In the genomic region with DNA sequence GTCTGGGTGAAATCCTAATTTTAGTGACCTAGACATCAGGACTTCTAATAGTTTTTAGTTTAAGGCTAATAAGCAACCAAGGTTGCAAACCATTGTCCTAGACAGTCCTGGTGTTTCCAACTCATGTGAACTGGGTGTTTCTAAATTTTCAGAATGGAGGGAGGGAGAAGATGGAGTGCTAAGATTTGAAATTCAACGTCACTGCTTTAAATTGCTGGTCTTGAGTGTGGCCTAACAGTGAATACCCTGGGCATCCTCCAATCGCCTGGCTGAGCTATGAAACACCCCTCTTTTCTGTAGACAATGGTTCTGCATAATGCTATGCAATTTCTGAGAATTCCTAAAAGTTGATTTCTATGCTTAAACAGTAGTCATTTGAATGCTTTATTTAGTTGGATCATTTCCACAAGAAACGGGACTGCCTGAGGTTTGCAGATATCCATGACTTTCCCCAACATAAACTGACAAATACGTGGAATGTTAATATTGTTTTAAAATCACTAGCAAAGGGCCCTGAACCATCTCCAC, we compare ENCODE assay signal across 8 cellular contexts. TPM values are rescaled to one million over a fixed set of nuclear protein-coding genes. Genes with fewer than 3 reads are reported as not detected.
DNase-seq lines count a peak whose midpoint lies in the region; ATAC-seq, FAIRE-seq and TF ChIP-seq lines count a peak whose summit lies in the region.

No MANE protein-coding gene starts in this region.

- H2AFZ ChIP-seq in GM23248 (peak overlapping the region; percentile 68), K562 (ENCODE audit: low read depth, low read length) (peak overlapping the region; percentile 73)

- peak overlapping the region; percentile 92 for H3K27ac ChIP-seq in GM23248
- H3K27ac ChIP-seq in K562 (ENCODE audit: extremely low read depth, low read depth, low read length), result peak overlapping the region; percentile 81
- peak overlapping the region; percentile 97 to 99 (median 99) for H3K27ac ChIP-seq in spleen

- peaks cover 7 to 18% (median 13%) of the 10 kb centered on the region in 3 donors for H3K27me3 Mint-ChIP-seq in immature natural killer cell (ENCODE audit: low read depth in 3 of 3)

- peak; percentile 76 for ATAC-seq in K562

- H3K4me1 Mint-ChIP-seq in immature natural killer cell, result peaks cover 54 to 63% of the 10 kb centered on the region in 2 donors

- POLR2A ChIA-PET in K562 (lab: Yijun Ruan, JAX), result interaction anchor here (0.7 to 1.6 kb wide), 6 partner anchors 9 to 59 kb away, joined by 3 to 9 read pairs (median 3); partner anchors contain the start of gene FAM200B

- in situ Hi-C loops in GM23248 (cut with MboI), result no loop called here
- in situ Hi-C loops in K562 (cut with MboI), result loop anchor here (25.0 kb wide), 1 partner anchor 642 kb away; the partner anchor contains the start of gene CPEB2

- TSS peak; percentile 52 for BruUV-seq in K562 (replicated peaks; lab: Mats Ljungman, UMichigan)

- H3K27me3 ChIP-seq in GM23248 (replicated peaks; ENCODE audit: insufficient read depth), result no peaks in the 10 kb centered on the region
- H3K27me3 ChIP-seq in K562 (ENCODE audit: control insufficient read depth in 2 of 2, insufficient read depth in 2 of 2, low read length in 2 of 2), result no peaks in the 10 kb centered on the region
- no peaks in the 10 kb centered on the region for H3K27me3 ChIP-seq in spleen (replicated peaks in 1 of 7)

- TF ChIP-seq CTCF in K562 (IDR thresholded peaks at IDR 0.05 in 2 of 3, conservative IDR thresholded peaks at IDR 0.05 in 1 of 3; ENCODE audit: insufficient read depth in 2 of 3, low read depth in 1 of 3, low read length in 3 of 3) (no peak), spleen (IDR thresholded peaks at IDR 0.05 in 8 of 11, conservative IDR thresholded peaks at IDR 0.05 in 3 of 11) (no peak)

- intact Hi-C loops in K562 (cut with micrococcal nuclease), result loop anchor here (1.0 to 10.0 kb wide), 6 partner anchors 27 to 649 kb away; partner anchors contain the start of genes CPEB2, FAM200B and TAPT1
- intact Hi-C loops in spleen (cut with DNase I; ENCODE audit: low total_unique reads), result loop anchor here (10.0 kb wide), 2 partner anchors 419 to 649 kb away; partner anchors contain the start of gene CPEB2

- H3K36me3 ChIP-seq in ES-I3 (ENCODE audit: insufficient read depth, low read length), result no peaks in the 10 kb centered on the region
- no peaks in the 10 kb centered on the region for H3K36me3 ChIP-seq in GM23248 (ENCODE audit: low read depth)
- H3K36me3 ChIP-seq in K562 (ENCODE audit: control insufficient read depth, insufficient read depth, low read length), result peaks cover 7% of the 10 kb centered on the region; the same call in 1 of the 3 replicates
- no peaks in the 10 kb centered on the region for H3K36me3 ChIP-seq in spleen

- peaks cover 42% of the 10 kb centered on the region for H3F3A ChIP-seq in GM23248 (ENCODE audit: insufficient read depth)

- peak; percentile 77 for DNase-seq in GM23248
- peak; percentile 18 for DNase-seq in NCI-H2227 treated with DMSO at 0.1 percent for 48 hours (lab: John Stamatoyannopoulos, UW)
- DNase-seq in K562 (ENCODE audit: extremely low read depth in 1 of 4, low spot score in 3 of 4), result peak; percentile 22 to 80 (median 47)
- peak in 1 of 3 donors; percentile 19 for DNase-seq in immature natural killer cell
- no peak for DNase-seq in spleen
- DNase-seq in islet precursor cell, result no peak
- DNase-seq in HuH-7 (ENCODE audit: low spot score), result no peak

- H3K4me2 ChIP-seq in GM23248 (ENCODE audit: unreplicated experiment), result peak overlapping the region; percentile 100
- H3K4me2 ChIP-seq in K562 (ENCODE audit: insufficient read depth, low read length), result peak overlapping the region; percentile 82

- H4K20me1 ChIP-seq in GM23248 (ENCODE audit: insufficient read depth) (peaks cover 11% of the 10 kb centered on the region; the same call in 1 of the 2 replicates), K562 (replicated peaks; ENCODE audit: control insufficient read depth, insufficient read depth, low read length) (no peaks in the 10 kb centered on the region)

- H3K4me3 ChIP-seq in GM23248 (peak overlapping the region; percentile 81), K562 (peak overlapping the region; percentile 84), spleen (peak overlapping the region; percentile 61 to 92 (median 77))

- no peaks in the 10 kb centered on the region for H3K36me3 Mint-ChIP-seq in immature natural killer cell

- peak; percentile 88 for FAIRE-seq in K562 (lab: Jason Lieb, UNC)

- H3K9me2 ChIP-seq in GM23248 (ENCODE audit: insufficient read depth), result no peaks in the 10 kb centered on the region

- TF ChIP-seq RAD21 in K562 (CRISPR knock-in tag; conservative IDR thresholded peaks at IDR 0.05 in 1 of 2, IDR thresholded peaks at IDR 0.05 in 1 of 2), result no peak

- H3K4me1 ChIP-seq in ES-I3 (ENCODE audit: insufficient read depth, low read length), result peaks cover 18% of the 10 kb centered on the region
- peaks cover 38% of the 10 kb centered on the region for H3K4me1 ChIP-seq in GM23248 (ENCODE audit: insufficient read depth)
- peaks cover 15 to 21% of the 10 kb centered on the region in 2 experiments for H3K4me1 ChIP-seq in K562 (replicated peaks in 1 of 2; ENCODE audit: control insufficient read depth in 2 of 2, insufficient read depth in 2 of 2, low read length in 2 of 2)
- H3K4me1 ChIP-seq in spleen, result peaks cover 38 to 87% (median 62%) of the 10 kb centered on the region in 6 donors

- H3K9me3 Mint-ChIP-seq in immature natural killer cell, result no peaks in the 10 kb centered on the region

- peak overlapping the region; percentile 94 to 98 (median 96) for H3K27ac Mint-ChIP-seq in immature natural killer cell

- H3K9me1 ChIP-seq in K562 (ENCODE audit: control insufficient read depth, insufficient read depth, low read length), result no peaks in the 10 kb centered on the region

- 0 out of 2 replicates have a peak, but pooled peaks have one; percentile 19 for TF ChIP-seq EP300 in K562 (IDR thresholded peaks at IDR 0.05; ENCODE audit: low read length)

- 1% methylated on average over 4 of the region's 4 CpGs for WGBS in GM23248 (ENCODE audit: low coverage in 1 of 2, low lambda C conversion rate in 2 of 2, missing lambda C conversion rate in 2 of 2), 2 experiments
- 3% methylated on average over 4 of the region's 4 CpGs for WGBS in K562 (ENCODE audit: insufficient coverage, low coverage, missing lambda C conversion rate)
- 3 to 6% (median 4%) methylated on average over 4 of the region's 4 CpGs for WGBS in spleen, 5 donors

- H3K79me2 ChIP-seq in GM23248 (ENCODE audit: insufficient read depth), result peaks cover 58% of the 10 kb centered on the region
- peaks cover 59% of the 10 kb centered on the region for H3K79me2 ChIP-seq in K562 (ENCODE audit: control insufficient read depth, insufficient read depth, low read length)

- peak overlapping the region; percentile 59 for H3K9ac ChIP-seq in ES-I3 (ENCODE audit: low read depth, low read length)
- H3K9ac ChIP-seq in GM23248, result peak overlapping the region; percentile 89
- peak overlapping the region; percentile 82 to 95; a peak in 2 of 4 replicates for H3K9ac ChIP-seq in K562 (ENCODE audit: insufficient read depth in 1 of 2, low read depth in 2 of 2, low read length in 2 of 2)

- H3K9me3 ChIP-seq in ES-I3 (ENCODE audit: control insufficient read depth, insufficient read depth, low read length) (no peaks in the 10 kb centered on the region), GM23248 (ENCODE audit: low read depth) (no peaks in the 10 kb centered on the region), K562 (replicated peaks; ENCODE audit: control insufficient read depth, insufficient read depth, low read depth, low read length) (0 out of 2 replicates have a peak, but pooled peaks cover 3% of the 10 kb centered on the region), spleen (no peaks in the 10 kb centered on the region)

- peak overlapping the region; percentile 91 to 99 (median 97) for H3K4me3 Mint-ChIP-seq in immature natural killer cell

- TF ChIP-seq POLR2A in K562 (conservative IDR thresholded peaks at IDR 0.05) (peak; percentile 52; the same call in 1 of the 2 replicates), spleen (IDR thresholded peaks at IDR 0.05) (no peak)

- CTCF ChIA-PET in K562 (lab: Yijun Ruan, JAX; ENCODE audit: low intra/inter-chr PET ratio), result no interaction called here

RNA-seq across cellular contexts. Expression of gene FBXL5, which starts 1.2 kb away (rescaled TPM):
- total RNA-seq in GM23248 (2014; rRNA removed; shearing (Covaris generic)), result 68.4 and 82.7 TPM in 2 replicates
- polyA plus RNA-seq in GM23248 (2016; fragmentation: Nextera tagmentation; extraction: Ambion mirVana) (55.6 and 57.8 TPM in 2 replicates), K562 (2011; rRNA removed) (24.3 and 26.5 TPM in 2 replicates), K562 (2014; fragmentation: Illumina TruSeq; extraction: Trizol) (13.2 and 15.9 TPM in 2 replicates), K562 (2014; fragmentation: Nextera tagmentation; extraction: Ambion mirVana) (10 to 100 TPM in 1 of 2 experiments, 1 to 10 TPM in 1; 6.0 to 10.8 TPM), K562 (2014; rRNA removed) (15.5 and 28.9 TPM in 2 replicates), immature natural killer cell (100 to 1,000 TPM; 116 to 249 (median 125) TPM), spleen (10 to 100 TPM; 33.8 to 54.1 (median 33.9) TPM)
- total RNA-seq in K562 (2011; cell fraction: chromatin; rRNA removed; ENCODE audit: low replicate concordance), result 35.4 and 67.8 TPM in 2 replicates
- 35.7 and 50.1 TPM in 2 replicates for total RNA-seq in K562 (2011; cell fraction: nucleolus; rRNA removed)
- 48.0 and 50.8 TPM in 2 replicates for total RNA-seq in K562 (2011; cell fraction: nucleoplasm; rRNA removed)
- total RNA-seq in K562 (2014; rRNA removed) (32.1 and 37.9 TPM in 2 replicates), K562 (2014; rRNA removed; fragmentation: Illumina TruSeq; extraction: Trizol) (25.3 and 27.9 TPM in 2 replicates), K562 (2015; rRNA removed; fragmentation: Illumina TruSeq; extraction: Trizol) (29.0 and 35.2 TPM in 2 replicates), K562 (2021) (22.1 and 23.5 TPM in 2 replicates), spleen (100 to 1,000 TPM in 5 of 7 donors, 10 to 100 TPM in 2; 98.2 to 210 (median 141) TPM)
- 10.0 and 12.9 TPM in 2 replicates for polyA plus RNA-seq in K562 (2011; cell fraction: cytosol; rRNA removed)
- 25.4 and 27.0 TPM in 2 replicates for polyA plus RNA-seq in K562 (2011; cell fraction: nucleus; rRNA removed)
- polyA plus RNA-seq in K562 (2012), result 16.8 and 33.6 TPM in 2 replicates
- 37.8 and 49.9 TPM in 2 replicates for polyA minus RNA-seq in K562 (2011; rRNA and poly(A)+ RNA removed)
- 11.3 and 16.2 TPM in 2 replicates for polyA minus RNA-seq in K562 (2011; cell fraction: cytosol; rRNA and poly(A)+ RNA removed)
- polyA minus RNA-seq in K562 (2011; cell fraction: nucleus; rRNA and poly(A)+ RNA removed), result 46.7 and 68.4 TPM in 2 replicates

RNA-seq across cellular contexts. Expression of gene FAM200B, which starts 27.7 kb away (rescaled TPM):
- 32.9 and 33.2 TPM in 2 replicates for total RNA-seq in GM23248 (2014; rRNA removed; shearing (Covaris generic))
- polyA plus RNA-seq in GM23248 (2016; fragmentation: Nextera tagmentation; extraction: Ambion mirVana) (70.6 and 74.6 TPM in 2 replicates), K562 (2011; rRNA removed) (21.9 and 22.6 TPM in 2 replicates), K562 (2014; fragmentation: Illumina TruSeq; extraction: Trizol) (39.1 and 48.0 TPM in 2 replicates), K562 (2014; fragmentation: Nextera tagmentation; extraction: Ambion mirVana) (10 to 100 TPM; 23.2 to 27.6 TPM), K562 (2014; rRNA removed) (23.3 and 30.3 TPM in 2 replicates), immature natural killer cell (10 to 100 TPM; 47.9 to 58.3 (median 50.2) TPM), spleen (10 to 100 TPM; 28.0 to 39.8 (median 38.6) TPM)
- total RNA-seq in K562 (2011; cell fraction: chromatin; rRNA removed; ENCODE audit: low replicate concordance), result 8.1 and 22.4 TPM in 2 replicates
- 4.8 and 5.4 TPM in 2 replicates for total RNA-seq in K562 (2011; cell fraction: nucleolus; rRNA removed)
- total RNA-seq in K562 (2011; cell fraction: nucleoplasm; rRNA removed), result 8.8 and 11.5 TPM in 2 replicates
- total RNA-seq in K562 (2014; rRNA removed) (17.4 and 21.3 TPM in 2 replicates), K562 (2014; rRNA removed; fragmentation: Illumina TruSeq; extraction: Trizol) (25.5 and 31.8 TPM in 2 replicates), K562 (2015; rRNA removed; fragmentation: Illumina TruSeq; extraction: Trizol) (33.4 and 36.3 TPM in 2 replicates), K562 (2021) (23.2 and 25.4 TPM in 2 replicates), spleen (10 to 100 TPM; 17.4 to 42.0 (median 27.9) TPM)
- 5.5 and 12.1 TPM in 2 replicates for polyA plus RNA-seq in K562 (2011; cell fraction: cytosol; rRNA removed)
- 25.6 and 39.2 TPM in 2 replicates for polyA plus RNA-seq in K562 (2011; cell fraction: nucleus; rRNA removed)
- 44.3 and 49.2 TPM in 2 replicates for polyA plus RNA-seq in K562 (2012)
- 12.2 and 17.3 TPM in 2 replicates for polyA minus RNA-seq in K562 (2011; rRNA and poly(A)+ RNA removed)
- 5.6 and 8.2 TPM in 2 replicates for polyA minus RNA-seq in K562 (2011; cell fraction: cytosol; rRNA and poly(A)+ RNA removed)
- polyA minus RNA-seq in K562 (2011; cell fraction: nucleus; rRNA and poly(A)+ RNA removed), result 14.4 and 34.0 TPM in 2 replicates

RNA-seq across cellular contexts. Expression of gene BST1, which starts 48.9 kb away (rescaled TPM):
- total RNA-seq in GM23248 (2014; rRNA removed; shearing (Covaris generic)), result 32.6 and 33.3 TPM in 2 replicates
- polyA plus RNA-seq in GM23248 (2016; fragmentation: Nextera tagmentation; extraction: Ambion mirVana), result 24.3 and 28.7 TPM in 2 replicates
- not detected in 2 replicates for total RNA-seq in K562 (2011; cell fraction: chromatin; rRNA removed; ENCODE audit: low replicate concordance)
- total RNA-seq in K562 (2011; cell fraction: nucleolus; rRNA removed), result not detected in 2 replicates
- not detected in 2 replicates for total RNA-seq in K562 (2011; cell fraction: nucleoplasm; rRNA removed)
- not detected in 2 replicates for total RNA-seq in K562 (2014; rRNA removed)
- not detected in 2 replicates for total RNA-seq in K562 (2014; rRNA removed; fragmentation: Illumina TruSeq; extraction: Trizol)
- not detected in 2 replicates for total RNA-seq in K562 (2015; rRNA removed; fragmentation: Illumina TruSeq; extraction: Trizol)
- total RNA-seq in K562 (2021), result not detected in 2 replicates
- 0.07 TPM in 2 replicates for polyA plus RNA-seq in K562 (2011; rRNA removed)
- polyA plus RNA-seq in K562 (2011; cell fraction: cytosol; rRNA removed), result 0.04 TPM in 1 of 2 replicates, not detected in the other
- 0.20 TPM in 1 of 2 replicates, not detected in the other for polyA plus RNA-seq in K562 (2011; cell fraction: nucleus; rRNA removed)
- 0.12 and 0.42 TPM in 2 replicates for polyA plus RNA-seq in K562 (2012)
- not detected in 2 replicates for polyA plus RNA-seq in K562 (2014; fragmentation: Illumina TruSeq; extraction: Trizol)
- polyA plus RNA-seq in K562 (2014; fragmentation: Nextera tagmentation; extraction: Ambion mirVana), result under 1 TPM; 0.04 to 0.38 TPM
- polyA plus RNA-seq in K562 (2014; rRNA removed), result not detected in 2 replicates
- polyA minus RNA-seq in K562 (2011; rRNA and poly(A)+ RNA removed), result 0.39 TPM in 1 of 2 replicates, not detected in the other
- polyA minus RNA-seq in K562 (2011; cell fraction: cytosol; rRNA and poly(A)+ RNA removed), result not detected in 2 replicates
- polyA minus RNA-seq in K562 (2011; cell fraction: nucleus; rRNA and poly(A)+ RNA removed), result not detected in 2 replicates
- polyA plus RNA-seq in immature natural killer cell, result 1 to 10 TPM in 2 of 3 donors, under 1 TPM in 1; 0.78 to 2.0 (median 1.1) TPM
- 10 to 100 TPM; 12.3 to 54.3 (median 25.1) TPM for total RNA-seq in spleen
- polyA plus RNA-seq in spleen, result 1 to 10 TPM; 3.8 to 5.9 (median 4.8) TPM

Comparison
In these comparisons a context has a peak if more than half of its experiments do, and no peak if none do; other contexts are left out.
1. DNase-seq: peak in GM23248 (single experiment), NCI-H2227 treated with DMSO at 0.1 percent for 48 hours (single experiment) and K562 (4 of 4); none in spleen (single experiment), islet precursor cell (single experiment) and HuH-7 (single experiment).
2. Peak in every context shown above with its lines, with median percentiles within 50 percentile points of each other: H3K9ac ChIP-seq, H3K27ac ChIP-seq and H3K4me3 ChIP-seq.